Comparison of ENCODE assay signal across 9 cellular contexts in genomic region chr13:97259787-97260641, GRCh38. TPM values are rescaled to one million over a fixed set of nuclear protein-coding genes. Genes with fewer than 3 reads are reported as not detected.
DNase-seq lines count a peak whose midpoint lies in the region; ATAC-seq, FAIRE-seq and TF ChIP-seq lines count a peak whose summit lies in the region.
"Had no signal": no experiment of that assay in that cellular context is flagged by ENCODE, and none has a peak within 500 bp of the region (broad histone marks: within the 10 kb centered on the region; RNA-seq: fewer than 3 reads in every experiment).

No MANE protein-coding gene starts in this region.

- 0 out of 4 replicates have a peak, but pooled peaks of 1 of the 2 experiments have one; percentile 20 for TF ChIP-seq POLR2A in HepG2 (IDR thresholded peaks at IDR 0.05; ENCODE audit: insufficient read depth in 1 of 2, low read depth in 2 of 2, low read length in 2 of 2)
- TF ChIP-seq POLR2A in upper lobe of left lung (IDR thresholded peaks at IDR 0.05) = no peak
- no peak for TF ChIP-seq POLR2A in thyroid gland (IDR thresholded peaks at IDR 0.05)

- 85% methylated on average over 11 of the region's 13 CpGs for WGBS in mammary epithelial cell (ENCODE audit: low coverage, missing lambda C conversion rate)
- 65% methylated on average over 13 of the region's 13 CpGs for WGBS in HepG2 (ENCODE audit: low lambda C conversion rate)
- 75 to 83% methylated on average over 12 to 13 of the region's 13 CpGs for WGBS in upper lobe of left lung, 2 donors
- WGBS in thyroid gland, 2 donors = 89 to 94% methylated on average over 13 of the region's 13 CpGs

- H3K27ac ChIP-seq in mammary epithelial cell (ENCODE audit: insufficient read depth, low read depth, low read length) (peak overlapping the region; percentile 46), HepG2 (ENCODE audit: extremely low read length, insufficient read depth, low read length) (peak overlapping the region; percentile 92), upper lobe of left lung (peak overlapping the region; percentile 44 to 70 (median 60)), thyroid gland (no peak overlapping the region)

- H2AFZ ChIP-seq in mammary epithelial cell (ENCODE audit: low read depth, low read length) = no peak overlapping the region
- no peak overlapping the region for H2AFZ ChIP-seq in HepG2 (ENCODE audit: low read length)

- TF ChIP-seq CTCF in mammary epithelial cell (conservative IDR thresholded peaks at IDR 0.05 in 1 of 2, IDR thresholded peaks at IDR 0.05 in 1 of 2; ENCODE audit: extremely low read depth in 1 of 2, insufficient read depth in 1 of 2, low read depth in 1 of 2, low read length in 2 of 2) = no peak
- no peak for TF ChIP-seq CTCF in HepG2 (CRISPR knock-in tag; IDR thresholded peaks at IDR 0.05)
- no peak for TF ChIP-seq CTCF in upper lobe of left lung (IDR thresholded peaks at IDR 0.05)
- TF ChIP-seq CTCF in thyroid gland (IDR thresholded peaks at IDR 0.05) = no peak

- no TSS peak for BruUV-seq in mammary epithelial cell (replicated peaks; lab: Mats Ljungman, UMichigan)
- BruUV-seq in HepG2 (replicated peaks; lab: Mats Ljungman, UMichigan) = no TSS peak

- ATAC-seq in HepG2 (peak; percentile 54), upper lobe of left lung (ENCODE audit: low FRiP score in 2 of 2) (no peak), HG03565 (IDR thresholded peaks at IDR 0.05; ENCODE audit: unreplicated experiment) (no peak)

- H3K4me1 ChIP-seq in mammary epithelial cell (ENCODE audit: insufficient read depth, low read length) (peaks cover 52% of the 10 kb centered on the region), HepG2 (ENCODE audit: insufficient read depth, low read length) (peaks cover 90% of the 10 kb centered on the region), upper lobe of left lung (peaks cover 64 to 79% (median 75%) of the 10 kb centered on the region in 4 donors), thyroid gland (peaks cover 19 to 63% of the 10 kb centered on the region in 2 donors)

- FAIRE-seq in HepG2 (lab: Jason Lieb, UNC) = no peak

- no peaks in the 10 kb centered on the region for H3K36me3 ChIP-seq in mammary epithelial cell (ENCODE audit: insufficient read depth, low read length)
- H3K36me3 ChIP-seq in HepG2 (replicated peaks in 1 of 2; ENCODE audit: control insufficient read depth in 1 of 2, insufficient read depth in 2 of 2, low read length in 2 of 2) = peaks cover 18 to 41% of the 10 kb centered on the region in 2 experiments
- no peaks in the 10 kb centered on the region for H3K36me3 ChIP-seq in upper lobe of left lung
- H3K36me3 ChIP-seq in thyroid gland = no peaks in the 10 kb centered on the region

- H4K20me1 ChIP-seq in mammary epithelial cell (ENCODE audit: insufficient read depth, low read length) = no peaks in the 10 kb centered on the region
- H4K20me1 ChIP-seq in HepG2 (ENCODE audit: insufficient read depth, low read length) = peaks cover 10% of the 10 kb centered on the region

- no peak overlapping the region for H3K4me2 ChIP-seq in mammary epithelial cell (ENCODE audit: insufficient read depth, low read depth, low read length)
- H3K4me2 ChIP-seq in HepG2 (ENCODE audit: low read depth, low read length) = peak overlapping the region; percentile 9; the same call in 1 of the 2 replicates

- intact Hi-C loops in mammary epithelial cell (cut with micrococcal nuclease) = loop anchor here (5.0 kb wide), 1 partner anchor 67 kb away; no protein-coding TSS in a partner anchor
- intact Hi-C loops in HepG2 (cut with micrococcal nuclease; ENCODE audit: unreplicated experiment) = no loop called here
- intact Hi-C loops in thyroid gland (cut with DNase I) = no loop called here

- H3K9me3 ChIP-seq in mammary epithelial cell (replicated peaks; ENCODE audit: insufficient read depth, low read length) (no peaks in the 10 kb centered on the region), HepG2 (ENCODE audit: low read length) (no peaks in the 10 kb centered on the region), upper lobe of left lung (no peaks in the 10 kb centered on the region), thyroid gland (no peaks in the 10 kb centered on the region)

- peak; percentile 59 for DNase-seq in activated CD8-positive, alpha-beta memory T cell treated with anti-CD3 and anti-CD28 coated beads for 24 hours
- no peak for DNase-seq in activated CD8-positive, alpha-beta memory T cell treated with anti-CD3 and anti-CD28 coated beads, Interleukin-2, amount 50 U/mL, for 48 hours
- DNase-seq in mammary epithelial cell = no peak
- peak; percentile 77 for DNase-seq in HepG2 (ENCODE audit: low spot score)
- DNase-seq in upper lobe of left lung = no peak
- DNase-seq in effector CD8-positive, alpha-beta T cell (lab: John Stamatoyannopoulos, UW) = no peak
- no peak for DNase-seq in thyroid gland
- DNase-seq: T1000 had no signal

- POLR2A ChIA-PET in HepG2 (lab: Yijun Ruan, JAX) = interaction anchor here (0.6 to 2.3 kb wide), 13 partner anchors 9 to 173 kb away, joined by 3 to 12 read pairs (median 6); partner anchors contain the start of gene MBNL2

- CTCF ChIA-PET in mammary epithelial cell (lab: Charles Lee; ENCODE audit: low non-redundant PET) = no interaction called here
- CTCF ChIA-PET in HepG2 (lab: Yijun Ruan, JAX; ENCODE audit: low intra/inter-chr PET ratio, low total read pairs) = no interaction called here

- in situ Hi-C loops in mammary epithelial cell (cut with MboI; ENCODE audit: low sequenced_read_pairs in 2 of 2) (no loop called here), HepG2 (cut with HindIII; ENCODE audit: extremely low pct_ligation_motif_present, low pct_unique_long_range_greater_than_20kb) (no loop called here)

- TF ChIP-seq EP300 in HepG2 (IDR thresholded peaks at IDR 0.05; ENCODE audit: low read depth in 2 of 2, low read length in 2 of 2) (peak; percentile 51 to 84; a peak in 3 of 4 replicates), HepG2 (CRISPR knock-in tag; IDR thresholded peaks at IDR 0.05; ENCODE audit: borderline replicate concordance) (peak; percentile 82), upper lobe of left lung (IDR thresholded peaks at IDR 0.05) (no peak)

- no peak overlapping the region for H3K4me3 ChIP-seq in mammary epithelial cell (replicated peaks in 1 of 3; ENCODE audit: insufficient read depth in 1 of 3, low read depth in 2 of 3, low read length in 3 of 3)
- H3K4me3 ChIP-seq in HepG2 (replicated peaks in 1 of 3; ENCODE audit: insufficient read depth in 1 of 3, low read depth in 2 of 3, low read length in 3 of 3) = no peak overlapping the region; a peak in 1 of 6 replicates
- no peak overlapping the region for H3K4me3 ChIP-seq in upper lobe of left lung
- H3K4me3 ChIP-seq in thyroid gland (replicated peaks in 1 of 3) = no peak overlapping the region

- peaks cover 68% of the 10 kb centered on the region for H3K79me2 ChIP-seq in mammary epithelial cell (ENCODE audit: insufficient read depth, low read length)
- H3K79me2 ChIP-seq in HepG2 (ENCODE audit: insufficient read depth, low read length) = peaks cover 98% of the 10 kb centered on the region

- TF ChIP-seq RAD21 in HepG2 (CRISPR knock-in tag; IDR thresholded peaks at IDR 0.05) = peak; percentile 35; the same call in 1 of the 2 replicates

- H3K27me3 ChIP-seq in mammary epithelial cell (ENCODE audit: insufficient read depth, low read length) (no peaks in the 10 kb centered on the region), HepG2 (ENCODE audit: control insufficient read depth in 1 of 2, insufficient read depth in 2 of 2, low read length in 2 of 2) (no peaks in the 10 kb centered on the region), upper lobe of left lung (no peaks in the 10 kb centered on the region), thyroid gland (no peaks in the 10 kb centered on the region)

- dilution Hi-C loops in mammary epithelial cell (cut with HindIII; ENCODE audit: low sequenced_read_pairs) = no loop called here

- H3K9ac ChIP-seq in mammary epithelial cell (ENCODE audit: insufficient read depth, low read length) (no peak overlapping the region), HepG2 (ENCODE audit: insufficient read depth, low read depth, low read length) (peak overlapping the region; percentile 72)

TF ChIP-seq in HepG2, 621 proteins besides CTCF, POLR2A, EP300 and RAD21 (continues in another document):
- TF ChIP-seq KDM4B (CRISPR knock-in tag; IDR thresholded peaks at IDR 0.05) = 0 out of 2 replicates have a peak, but pooled peaks have one; percentile 29
- TF ChIP-seq ARID2 (CRISPR knock-in tag; IDR thresholded peaks at IDR 0.05; ENCODE audit: borderline replicate concordance) = 0 out of 2 replicates have a peak, but pooled peaks have one; percentile 45

RNA-seq across cellular contexts. Expression of gene MBNL2, which starts 37.9 kb away (rescaled TPM):
- total RNA-seq in mammary epithelial cell = 100 to 1,000 TPM in 1 of 2 donors, 10 to 100 TPM in 1; 37.5 to 125 TPM
- polyA plus RNA-seq in mammary epithelial cell = 20.0 TPM
- polyA minus RNA-seq in mammary epithelial cell = 33.9 TPM
- 30.8 and 48.1 TPM in 2 replicates for total RNA-seq in HepG2 (2016; rRNA removed; fragmentation: Illumina TruSeq; extraction: Trizol)
- total RNA-seq in HepG2 (2016; cell fraction: cytosol; rRNA removed; fragmentation: Illumina TruSeq; extraction: Trizol; ENCODE audit: low read depth) = 4.0 and 5.0 TPM in 2 replicates
- total RNA-seq in HepG2 (2016; cell fraction: insoluble cytoplasmic fraction; rRNA removed; fragmentation: Illumina TruSeq; extraction: Trizol) = 27.9 and 48.3 TPM in 2 replicates
- total RNA-seq in HepG2 (2016; cell fraction: membrane; rRNA removed; fragmentation: Illumina TruSeq; extraction: Trizol) = 15.6 and 16.3 TPM in 2 replicates
- 50.3 and 53.0 TPM in 2 replicates for total RNA-seq in HepG2 (2016; cell fraction: nucleus; rRNA removed; fragmentation: Illumina TruSeq; extraction: Trizol)
- polyA plus RNA-seq in HepG2 (2011; rRNA removed) = 59.0 and 62.9 TPM in 2 replicates
- 44.6 and 63.1 TPM in 2 replicates for polyA plus RNA-seq in HepG2 (2011; cell fraction: cytosol; rRNA removed)
- 78.5 and 95.6 TPM in 2 replicates for polyA plus RNA-seq in HepG2 (2011; cell fraction: nucleus; rRNA removed)
- 49.8 and 59.5 TPM in 2 replicates for polyA plus RNA-seq in HepG2 (2012)
- 0.49 and 0.73 TPM in 2 replicates for polyA plus RNA-seq in HepG2 (2016; cell fraction: cytosol; fragmentation: Illumina TruSeq; extraction: Trizol; ENCODE audit: low read depth)
- 27.4 and 31.9 TPM in 2 replicates for polyA plus RNA-seq in HepG2 (2016; cell fraction: insoluble cytoplasmic fraction; fragmentation: Illumina TruSeq; extraction: Trizol; ENCODE audit: low read depth)
- 4.4 and 4.9 TPM in 2 replicates for polyA plus RNA-seq in HepG2 (2016; cell fraction: membrane; fragmentation: Illumina TruSeq; extraction: Trizol; ENCODE audit: low read depth)
- 32.1 and 37.5 TPM in 2 replicates for polyA plus RNA-seq in HepG2 (2016; cell fraction: nucleus; fragmentation: Illumina TruSeq; extraction: Trizol; ENCODE audit: insufficient read depth, low read depth)
- 48.4 and 211 TPM in 2 replicates for polyA minus RNA-seq in HepG2 (2011; rRNA and poly(A)+ RNA removed; ENCODE audit: low replicate concordance)
- 125 and 134 TPM in 2 replicates for polyA minus RNA-seq in HepG2 (2011; cell fraction: cytosol; rRNA and poly(A)+ RNA removed)
- 274 and 278 TPM in 2 replicates for polyA minus RNA-seq in HepG2 (2011; cell fraction: nucleus; rRNA and poly(A)+ RNA removed)
- total RNA-seq in upper lobe of left lung = 10 to 100 TPM; 40.9 to 78.4 (median 51.3) TPM
- total RNA-seq in thyroid gland = 10 to 100 TPM; 93.4 to 99.9 (median 98.3) TPM

Comparison
In these comparisons a context has a peak if more than half of its experiments do, and no peak if none do; other contexts are left out.
1. DNase-seq: peak in activated CD8-positive, alpha-beta memory T cell treated with anti-CD3 and anti-CD28 coated beads for 24 hours (single experiment) and HepG2 (single experiment); none in activated CD8-positive, alpha-beta memory T cell treated with anti-CD3 and anti-CD28 coated beads, Interleukin-2, amount 50 U/mL, for 48 hours (single experiment), mammary epithelial cell (single experiment), upper lobe of left lung (0 of 2), effector CD8-positive, alpha-beta T cell (single experiment) and thyroid gland (0 of 2).
2. H3K27ac ChIP-seq: peak in mammary epithelial cell (single experiment), HepG2 (single experiment) and upper lobe of left lung (4 of 4); none in thyroid gland (0 of 3).